Comparison of ENCODE assay signal across 13 cellular contexts in the genomic region with DNA sequence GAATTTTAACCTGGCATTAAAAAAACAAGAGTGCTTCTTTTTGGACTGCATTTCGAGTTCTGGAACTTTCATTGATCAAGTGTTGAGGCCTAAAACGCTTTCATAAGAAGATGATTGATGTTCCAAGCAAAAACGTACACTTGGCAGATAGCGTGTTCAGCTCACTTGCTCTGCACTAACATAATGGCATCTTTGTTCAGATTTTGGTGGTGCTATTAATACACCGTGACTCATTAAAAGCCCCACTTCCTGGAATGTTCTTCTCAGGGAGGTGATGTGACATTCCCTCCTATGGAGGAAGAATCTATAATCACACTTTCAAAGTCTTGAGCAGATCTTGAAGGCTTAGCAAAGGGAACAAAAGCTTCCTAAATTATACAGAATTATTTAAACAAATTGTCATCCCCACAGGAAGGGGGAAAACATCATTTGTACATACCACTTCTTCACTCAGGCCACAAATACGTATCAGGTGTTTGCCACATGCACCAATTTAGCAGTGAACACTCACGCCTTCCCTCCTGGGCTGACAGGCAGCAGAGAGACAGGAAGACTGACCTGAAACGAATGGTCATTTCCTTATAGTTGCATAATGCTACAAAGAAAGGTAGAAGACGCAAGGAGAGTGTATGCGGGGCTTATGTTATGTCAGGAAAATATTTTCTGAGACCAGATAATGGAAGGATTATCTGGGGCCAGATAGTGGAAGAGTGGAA. TPM values are rescaled to one million over a fixed set of nuclear protein-coding genes. Genes with fewer than 3 reads are reported as not detected.
DNase-seq lines count a peak whose midpoint lies in the region; ATAC-seq and TF ChIP-seq lines count a peak whose summit lies in the region.
"Had no signal": no experiment of that assay in that cellular context is flagged by ENCODE, and none has a peak within 500 bp of the region (broad histone marks: within the 10 kb centered on the region; RNA-seq: fewer than 3 reads in every experiment).

No MANE protein-coding gene starts in this region.

- ATAC-seq in GM21529 (IDR thresholded peaks at IDR 0.05; ENCODE audit: unreplicated experiment) (no peak), HG03196 (IDR thresholded peaks at IDR 0.05; ENCODE audit: unreplicated experiment) (no peak)

- TF ChIP-seq CTCF in A673 (conservative IDR thresholded peaks at IDR 0.05; ENCODE audit: low read depth, low read length) (no peak), cardiac fibroblast (IDR thresholded peaks at IDR 0.05; ENCODE audit: low read depth, low read length) (no peak)

- H3K27me3 ChIP-seq in A673 (replicated peaks; ENCODE audit: insufficient read depth, low read depth, low read length, poor library complexity) = no peaks in the 10 kb centered on the region

- H3K4me3 ChIP-seq in A673 (ENCODE audit: low read depth, low read length, poor library complexity, severe bottlenecking) = no peak overlapping the region
- no peak overlapping the region for H3K4me3 ChIP-seq in cardiac fibroblast (replicated peaks in 1 of 2; ENCODE audit: low read depth in 2 of 2, low read length in 2 of 2)

- H3K36me3 ChIP-seq in A673 (ENCODE audit: insufficient read depth, low read length, poor library complexity, severe bottlenecking) = peaks cover 2% of the 10 kb centered on the region

- CTCF ChIA-PET in A673 (lab: Charles Lee) (interaction anchor here (0.5 to 1.0 kb wide), 2 partner anchors 25 to 477 kb away, joined by 3 to 12 read pairs; no protein-coding TSS in a partner anchor), HEK293T (lab: Yijun Ruan, JAX) (no interaction called here)

- no TSS peak for BruUV-seq in A673 (replicated peaks; lab: Mats Ljungman, UMichigan)

- no peaks in the 10 kb centered on the region for H3K9me3 ChIP-seq in A673 (ENCODE audit: low read depth, low read length, poor library complexity, severe bottlenecking)

- intact Hi-C loops in A673 (cut with micrococcal nuclease; ENCODE audit: unreplicated experiment) = no loop called here

- POLR2A ChIA-PET in A673 (lab: Charles Lee; ENCODE audit: low non-redundant PET) (no interaction called here), HEK293T (lab: Yijun Ruan, JAX) (no interaction called here)

- DNase-seq in A673 (ENCODE audit: low spot score) (peak; percentile 75), LHCN-M2 (ENCODE audit: low read depth) (peak; percentile 77), cardiac fibroblast (ENCODE audit: low read depth in 2 of 2) (peak; percentile 59 to 60), kidney tubule cell (ENCODE audit: low spot score) (peak; percentile 81), T-helper 9 cell (no peak), HEK293T (ENCODE audit: extremely low spot score) (no peak)
- DNase-seq: H7; hippocampal formation; mesendoderm; stimulated activated CD8-positive, alpha-beta memory T cell treated with anti-CD3 and anti-CD28 coated beads, Interleukin-4, amount 100 ng/mL, for 48 hours; T1000 had no signal

- H3K4me1 ChIP-seq in A673 (ENCODE audit: insufficient read depth, low read length, poor library complexity, severe bottlenecking) = peaks cover 5% of the 10 kb centered on the region

- peak overlapping the region; percentile 9 for H3K27ac ChIP-seq in A673 (ENCODE audit: low read depth, low read length, poor library complexity, severe bottlenecking)

TF ChIP-seq in HEK293T, 16 proteins besides CTCF, POLR2A, EP300 and RAD21:
- TF ChIP-seq L3MBTL2 (conservative IDR thresholded peaks at IDR 0.05) (no peak), SP1 (IDR thresholded peaks at IDR 0.05) (no peak), ZNF384 (IDR thresholded peaks at IDR 0.05) (no peak), FOXA1 (IDR thresholded peaks at IDR 0.05) (no peak), FOXM1 (IDR thresholded peaks at IDR 0.05; ENCODE audit: borderline replicate concordance) (no peak), BHLHE40 (IDR thresholded peaks at IDR 0.05; ENCODE audit: borderline replicate concordance) (no peak), ARNT (IDR thresholded peaks at IDR 0.05) (no peak), FOXK2 (IDR thresholded peaks at IDR 0.05) (no peak), HDGF (IDR thresholded peaks at IDR 0.05; ENCODE audit: borderline replicate concordance) (no peak), SUZ12 (IDR thresholded peaks at IDR 0.05) (no peak), TARDBP (IDR thresholded peaks at IDR 0.05) (no peak), LEF1 (IDR thresholded peaks at IDR 0.05; ENCODE audit: borderline replicate concordance) (no peak), CTBP1 (IDR thresholded peaks at IDR 0.05; ENCODE audit: borderline replicate concordance) (no peak), NFRKB (IDR thresholded peaks at IDR 0.05) (no peak), ELF4 (IDR thresholded peaks at IDR 0.05) (no peak)
- TF ChIP-seq, protein P1, sequence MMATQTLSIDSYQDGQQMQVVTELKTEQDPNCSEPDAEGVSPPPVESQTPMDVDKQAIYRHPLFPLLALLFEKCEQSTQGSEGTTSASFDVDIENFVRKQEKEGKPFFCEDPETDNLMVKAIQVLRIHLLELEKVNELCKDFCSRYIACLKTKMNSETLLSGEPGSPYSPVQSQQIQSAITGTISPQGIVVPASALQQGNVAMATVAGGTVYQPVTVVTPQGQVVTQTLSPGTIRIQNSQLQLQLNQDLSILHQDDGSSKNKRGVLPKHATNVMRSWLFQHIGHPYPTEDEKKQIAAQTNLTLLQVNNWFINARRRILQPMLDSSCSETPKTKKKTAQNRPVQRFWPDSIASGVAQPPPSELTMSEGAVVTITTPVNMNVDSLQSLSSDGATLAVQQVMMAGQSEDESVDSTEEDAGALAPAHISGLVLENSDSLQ (IDR thresholded peaks at IDR 0.05) = no peak

RNA-seq across cellular contexts. Expression of a gene that starts 15.4 kb away (rescaled TPM):
- total RNA-seq in A673 (2021) (1,040 and 1,112 TPM in 2 replicates), LHCN-M2 (2014; rRNA removed) (816 and 855 TPM in 2 replicates)
- 492 TPM for polyA plus RNA-seq in LHCN-M2 (2012)

Comparison
In these comparisons a context has a peak if more than half of its experiments do, and no peak if none do; other contexts are left out.
1. DNase-seq: peak in A673 (single experiment), LHCN-M2 (single experiment), cardiac fibroblast (2 of 2) and kidney tubule cell (single experiment); none in T-helper 9 cell (single experiment) and HEK293T (single experiment).